8 cellular contexts compared by ENCODE assay signal in the genomic region with DNA sequence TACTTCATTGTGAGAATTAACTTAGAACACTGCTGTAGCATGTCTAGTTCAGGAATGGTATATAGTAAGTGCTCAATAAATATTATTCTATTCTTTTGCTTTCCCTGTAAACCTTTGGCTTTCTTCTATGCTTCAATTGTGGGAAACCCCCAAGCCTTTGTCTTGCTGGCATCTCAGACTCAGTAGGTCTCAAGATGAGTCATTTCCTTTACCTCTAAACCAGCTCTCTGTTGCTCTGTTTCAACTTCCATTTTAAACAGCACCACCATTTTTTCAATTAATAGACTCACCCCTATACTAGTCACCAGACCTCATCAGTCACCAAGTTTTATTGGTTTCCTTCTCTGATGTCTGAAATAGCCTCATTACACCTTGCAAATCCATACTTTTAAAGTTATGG. TPM values are rescaled to one million over a fixed set of nuclear protein-coding genes. Genes with fewer than 3 reads are reported as not detected.
DNase-seq lines count a peak whose midpoint lies in the region; ATAC-seq lines count a peak whose summit lies in the region.

No MANE protein-coding gene starts in this region.

- H3K27ac Mint-ChIP-seq in T-helper 2 cell treated with Interferon-gamma antibody and Interleukin-4, amounts not matched to agents 5 μg/mL and 100 μg/mL, for 36 hours = peak overlapping the region; percentile 67
- H3K27ac Mint-ChIP-seq in stimulated activated naive CD8-positive, alpha-beta T cell treated with anti-CD3 and anti-CD28 coated beads, Interleukin-15, amount 100 ng/mL, for 72 hours = peak overlapping the region; percentile 91 to 93

- ATAC-seq in HG02938 (IDR thresholded peaks at IDR 0.05; ENCODE audit: unreplicated experiment) = peak; percentile 99
- ATAC-seq in stimulated activated naive CD8-positive, alpha-beta T cell treated with anti-CD3 and anti-CD28 coated beads, Interleukin-15, amount 100 ng/mL, for 72 hours = peak; percentile 98

- H3K9me3 Mint-ChIP-seq in T-helper 2 cell treated with Interferon-gamma antibody and Interleukin-4, amounts not matched to agents 5 μg/mL and 100 μg/mL, for 36 hours = peaks cover 20% of the 10 kb centered on the region
- peaks cover 0 to 7% of the 10 kb centered on the region in 2 donors for H3K9me3 Mint-ChIP-seq in stimulated activated naive CD8-positive, alpha-beta T cell treated with anti-CD3 and anti-CD28 coated beads, Interleukin-15, amount 100 ng/mL, for 72 hours

- H3K4me3 Mint-ChIP-seq in T-helper 2 cell treated with Interferon-gamma antibody and Interleukin-4, amounts not matched to agents 5 μg/mL and 100 μg/mL, for 36 hours = no peak overlapping the region
- H3K4me3 Mint-ChIP-seq in stimulated activated naive CD8-positive, alpha-beta T cell treated with anti-CD3 and anti-CD28 coated beads, Interleukin-15, amount 100 ng/mL, for 72 hours = no peak overlapping the region

- no peaks in the 10 kb centered on the region for H3K27me3 Mint-ChIP-seq in T-helper 2 cell treated with Interferon-gamma antibody and Interleukin-4, amounts not matched to agents 5 μg/mL and 100 μg/mL, for 36 hours (ENCODE audit: low read depth)
- no peaks in the 10 kb centered on the region for H3K27me3 Mint-ChIP-seq in stimulated activated naive CD8-positive, alpha-beta T cell treated with anti-CD3 and anti-CD28 coated beads, Interleukin-15, amount 100 ng/mL, for 72 hours

- peaks cover 23% of the 10 kb centered on the region for H3K4me1 Mint-ChIP-seq in T-helper 2 cell treated with Interferon-gamma antibody and Interleukin-4, amounts not matched to agents 5 μg/mL and 100 μg/mL, for 36 hours (ENCODE audit: low read depth)
- H3K4me1 Mint-ChIP-seq in stimulated activated naive CD8-positive, alpha-beta T cell treated with anti-CD3 and anti-CD28 coated beads, Interleukin-15, amount 100 ng/mL, for 72 hours = peaks cover 33% of the 10 kb centered on the region

- peak; percentile 21 for DNase-seq in stimulated activated CD4-positive, alpha-beta T cell treated with anti-CD3 and anti-CD28 coated beads, Interleukin-15, amount 100 ng/mL, for 24 hours
- no peak for DNase-seq in stimulated activated CD4-positive, alpha-beta T cell treated with anti-CD3 and anti-CD28 coated beads, Interleukin-12 subunit alpha, Interleukin-12 subunit beta, amount 100 ng/mL, for 4 hours
- peak; percentile 31 for DNase-seq in T-helper 2 cell treated with Interferon-gamma antibody and Interleukin-4, amounts not matched to agents 5 μg/mL and 100 μg/mL, for 36 hours (ENCODE audit: low spot score)
- peak; percentile 28 to 44 for DNase-seq in stimulated activated naive CD8-positive, alpha-beta T cell treated with anti-CD3 and anti-CD28 coated beads, Interleukin-15, amount 100 ng/mL, for 72 hours
- DNase-seq in SK-N-DZ (ENCODE audit: low spot score) (no peak), ecto neural progenitor cell (ENCODE audit: low spot score) (no peak), NCI-H1417 (lab: John Stamatoyannopoulos, UW) (no peak)

- peaks cover 22% of the 10 kb centered on the region for H3K36me3 Mint-ChIP-seq in T-helper 2 cell treated with Interferon-gamma antibody and Interleukin-4, amounts not matched to agents 5 μg/mL and 100 μg/mL, for 36 hours (ENCODE audit: low read depth)

RNA-seq across cellular contexts. Expression of gene DMAC1, which starts 43.5 kb away (rescaled TPM):
- polyA plus RNA-seq in SK-N-DZ (2014; cell fraction: cytosol; rRNA removed) = 18.9 TPM in 2 replicates
- polyA plus RNA-seq in SK-N-DZ (2014; cell fraction: nucleus; rRNA removed) = 13.7 and 14.9 TPM in 2 replicates

Comparison
In these comparisons a context has a peak if more than half of its experiments do, and no peak if none do; other contexts are left out.
1. DNase-seq: peak in stimulated activated CD4-positive, alpha-beta T cell treated with anti-CD3 and anti-CD28 coated beads, Interleukin-15, amount 100 ng/mL, for 24 hours (single experiment), T-helper 2 cell treated with Interferon-gamma antibody and Interleukin-4, amounts not matched to agents 5 μg/mL and 100 μg/mL, for 36 hours (single experiment) and stimulated activated naive CD8-positive, alpha-beta T cell treated with anti-CD3 and anti-CD28 coated beads, Interleukin-15, amount 100 ng/mL, for 72 hours (2 of 2); none in stimulated activated CD4-positive, alpha-beta T cell treated with anti-CD3 and anti-CD28 coated beads, Interleukin-12 subunit alpha, Interleukin-12 subunit beta, amount 100 ng/mL, for 4 hours (single experiment), SK-N-DZ (single experiment), ecto neural progenitor cell (single experiment) and NCI-H1417 (0 of 3).